19 cellular contexts compared by ENCODE assay signal in genomic region chr7:71925663-71926062, GRCh38.
DNase-seq lines count a peak whose midpoint lies in the region.
"Had no signal": no experiment of that assay in that cellular context is flagged by ENCODE, and none has a peak within 500 bp of the region (broad histone marks: within the 10 kb centered on the region; RNA-seq: fewer than 3 reads in every experiment).

No MANE protein-coding gene starts in this region.

- no peaks in the 10 kb centered on the region for H3K27me3 ChIP-seq in SJCRH30
- H3K27me3 ChIP-seq: BLaER1 treated with 17β-estradiol and CSF1 and Interleukin-3, amounts not matched to agents 10 nM and 100 nM; heart right ventricle; ovary; testis had no signal

- no peak overlapping the region for H3K4me3 Mint-ChIP-seq in activated naive CD4-positive, alpha-beta T cell treated with anti-CD3 and anti-CD28 coated beads, Interleukin-2, amount 10 ng/mL, durations not matched to agents 7 days and 5 days
- H3K4me3 Mint-ChIP-seq: activated CD4-positive, alpha-beta memory T cell treated with anti-CD3 and anti-CD28 coated beads, Interleukin-2, amount 10 ng/mL, durations not matched to agents 7 days and 5 days; activated naive CD8-positive, alpha-beta T cell treated with anti-CD3 and anti-CD28 coated beads, Interleukin-2, amount 50 U/mL, for 24 hours; T-cell had no signal

- H3K27ac Mint-ChIP-seq in activated naive CD4-positive, alpha-beta T cell treated with anti-CD3 and anti-CD28 coated beads, Interleukin-2, amount 10 ng/mL, durations not matched to agents 7 days and 5 days: no peak overlapping the region
- H3K27ac Mint-ChIP-seq: activated CD4-positive, alpha-beta memory T cell treated with anti-CD3 and anti-CD28 coated beads, Interleukin-2, amount 10 ng/mL, durations not matched to agents 7 days and 5 days; activated naive CD8-positive, alpha-beta T cell treated with anti-CD3 and anti-CD28 coated beads, Interleukin-2, amount 50 U/mL, for 24 hours; T-cell had no signal

- H3K4me1 Mint-ChIP-seq in activated naive CD4-positive, alpha-beta T cell treated with anti-CD3 and anti-CD28 coated beads, Interleukin-2, amount 10 ng/mL, durations not matched to agents 7 days and 5 days: no peaks in the 10 kb centered on the region
- H3K4me1 Mint-ChIP-seq: activated CD4-positive, alpha-beta memory T cell treated with anti-CD3 and anti-CD28 coated beads, Interleukin-2, amount 10 ng/mL, durations not matched to agents 7 days and 5 days; activated naive CD8-positive, alpha-beta T cell treated with anti-CD3 and anti-CD28 coated beads, Interleukin-2, amount 50 U/mL, for 24 hours; T-cell had no signal

- no peaks in the 10 kb centered on the region for H3K27me3 Mint-ChIP-seq in activated naive CD4-positive, alpha-beta T cell treated with anti-CD3 and anti-CD28 coated beads, Interleukin-2, amount 10 ng/mL, durations not matched to agents 7 days and 5 days
- H3K27me3 Mint-ChIP-seq: activated CD4-positive, alpha-beta memory T cell treated with anti-CD3 and anti-CD28 coated beads, Interleukin-2, amount 10 ng/mL, durations not matched to agents 7 days and 5 days; activated naive CD8-positive, alpha-beta T cell treated with anti-CD3 and anti-CD28 coated beads, Interleukin-2, amount 50 U/mL, for 24 hours; T-cell had no signal

- no peaks in the 10 kb centered on the region for H3K4me1 ChIP-seq in SJCRH30
- H3K4me1 ChIP-seq: BLaER1 treated with 17β-estradiol and CSF1 and Interleukin-3, amounts not matched to agents 10 nM and 100 nM; heart right ventricle; testis had no signal

- CTCF ChIA-PET in activated naive CD4-positive, alpha-beta T cell treated with anti-CD3 and anti-CD28 coated beads, Interleukin-2, amount 10 ng/mL, durations not matched to agents 7 days and 5 days (lab: Charles Lee): no interaction called here

- H3K36me3 Mint-ChIP-seq in activated naive CD4-positive, alpha-beta T cell treated with anti-CD3 and anti-CD28 coated beads, Interleukin-2, amount 10 ng/mL, durations not matched to agents 7 days and 5 days: no peaks in the 10 kb centered on the region
- H3K36me3 Mint-ChIP-seq: T-cell had no signal

- H3K4me3 ChIP-seq in SJCRH30: no peak overlapping the region
- H3K4me3 ChIP-seq: heart right ventricle, ovary, testis had no signal

- peaks cover 27% of the 10 kb centered on the region for H3K9me3 Mint-ChIP-seq in activated naive CD4-positive, alpha-beta T cell treated with anti-CD3 and anti-CD28 coated beads, Interleukin-2, amount 10 ng/mL, durations not matched to agents 7 days and 5 days

- peak; percentile 79 for DNase-seq in ELF-1 (ENCODE audit: low read depth, low spot score)
- peak; percentile 28 for DNase-seq in HuH-7 (ENCODE audit: low spot score)
- peak; percentile 4 to 40 for DNase-seq in SJCRH30
- peak; percentile 59 for DNase-seq in islet precursor cell
- no peak for DNase-seq in GF-D8 (lab: John Stamatoyannopoulos, UW)
- DNase-seq in stimulated activated CD4-positive, alpha-beta T cell treated with anti-CD3 and anti-CD28 coated beads, Interleukin-2, amount 100 ng/mL, for 48 hours: no peak
- DNase-seq in activated naive CD4-positive, alpha-beta T cell treated with anti-CD3 and anti-CD28 coated beads, Interleukin-2, amount 10 ng/mL, durations not matched to agents 7 days and 5 days: no peak
- DNase-seq: activated CD4-positive, alpha-beta memory T cell treated with anti-CD3 and anti-CD28 coated beads, Interleukin-2, amount 10 ng/mL, durations not matched to agents 7 days and 5 days; activated naive CD8-positive, alpha-beta T cell treated with anti-CD3 and anti-CD28 coated beads, Interleukin-2, amount 50 U/mL, for 24 hours; DMS79 treated with DMSO at 0.1 percent for 48 hours; heart right ventricle; NCI-H446; ovary; RPMI8226; stimulated activated CD4-positive, alpha-beta T cell treated with anti-CD3 and anti-CD28 coated beads, Interleukin-4, amount 100 ng/mL, for 4 hours; T-cell; testis had no signal

- H3K9me3 ChIP-seq in SJCRH30 (replicated peaks): no peaks in the 10 kb centered on the region
- H3K9me3 ChIP-seq: testis had no signal

- no peaks in the 10 kb centered on the region for H3K36me3 ChIP-seq in SJCRH30
- H3K36me3 ChIP-seq: BLaER1 treated with 17β-estradiol and CSF1 and Interleukin-3, amounts not matched to agents 10 nM and 100 nM; heart right ventricle; ovary had no signal

- no peak overlapping the region for H3K27ac ChIP-seq in SJCRH30
- H3K27ac ChIP-seq: BLaER1 treated with 17β-estradiol and CSF1 and Interleukin-3, amounts not matched to agents 10 nM and 100 nM; heart right ventricle; HL-60; ovary; testis had no signal

Comparison
In these comparisons a context has a peak if more than half of its experiments do, and no peak if none do; other contexts are left out.
1. DNase-seq: peak in ELF-1 (single experiment), HuH-7 (single experiment), SJCRH30 (2 of 2) and islet precursor cell (single experiment); none in GF-D8 (single experiment), stimulated activated CD4-positive, alpha-beta T cell treated with anti-CD3 and anti-CD28 coated beads, Interleukin-2, amount 100 ng/mL, for 48 hours (0 of 2) and activated naive CD4-positive, alpha-beta T cell treated with anti-CD3 and anti-CD28 coated beads, Interleukin-2, amount 10 ng/mL, durations not matched to agents 7 days and 5 days (single experiment).